Comparison of ENCODE assay signal across 24 cellular contexts in genomic region chr9:104240890-104241289, GRCh38.
"Had no signal": no experiment of that assay in that cellular context is flagged by ENCODE, and none has a peak within 500 bp of the region (broad histone marks: within the 10 kb centered on the region; RNA-seq: fewer than 3 reads in every experiment).

No MANE protein-coding gene starts in this region.

- ATAC-seq: activated T-helper 17 cell treated with anti-CD3 and anti-CD28 coated beads, Interleukin-2, amount 50 U/mL, for 72 hours; Right ventricle myocardium inferior; T-cell had no signal

- DNase-seq: activated CD4-positive, alpha-beta memory T cell treated with anti-CD3 and anti-CD28 coated beads for 36 hours; activated CD4-positive, alpha-beta T cell treated with anti-CD3 and anti-CD28 coated beads, Interleukin-2, amount 10 ng/mL, durations not matched to agents 7 days and 5 days; activated CD4-positive, CD25-positive, alpha-beta regulatory T cell; activated CD8-positive, alpha-beta memory T cell treated with anti-CD3 and anti-CD28 coated beads for 24 hours; activated gamma-delta T cell; activated naive CD4-positive, alpha-beta T cell treated with anti-CD3 and anti-CD28 coated beads for 36 hours; activated T-cell treated with anti-CD3 and anti-CD28 coated beads, Interleukin-2, amount 50 U/mL, for 48 hours; amygdala; cortex of kidney; Karpas-422; NCI-H1092 treated with DMSO at 0.1 percent for 48 hours; NCI-H1417 treated with DMSO at 0.1 percent for 48 hours; NCI-H1694; NCI-H2029 treated with DMSO at 0.1 percent for 48 hours; NCI-H345; NCI-H510A treated with DMSO at 0.1 percent for 48 hours; T-cell; T-helper 2 cell; T1000 had no signal

- H3K4me3 ChIP-seq: SK-N-MC had no signal

- H3K27ac ChIP-seq: SK-N-MC, VCaP had no signal

- FAIRE-seq: astrocyte had no signal
